15 cellular contexts compared by ENCODE assay signal in the genomic region with DNA sequence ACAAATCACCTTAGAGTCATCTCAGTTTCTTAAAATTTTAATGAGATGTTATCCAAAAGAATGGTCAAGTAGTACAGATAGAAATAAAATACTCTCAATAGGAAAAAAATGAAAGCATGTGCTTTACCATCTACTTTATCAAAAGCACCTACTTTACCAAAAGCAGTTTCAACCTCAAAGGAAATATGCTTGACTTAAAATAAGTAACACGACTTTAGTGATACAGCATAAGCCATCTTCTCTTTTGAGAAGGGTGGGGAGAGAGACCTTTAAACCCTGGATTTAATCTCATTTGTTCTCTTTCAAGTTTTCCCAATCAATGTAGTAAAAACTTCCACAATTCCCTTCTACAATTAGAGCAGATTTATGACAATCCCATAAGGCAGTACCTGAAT. TPM values are rescaled to one million over a fixed set of nuclear protein-coding genes. Genes with fewer than 3 reads are reported as not detected.
A peak's percentile ranks its signal among the peaks of the same experiment; 100 is the strongest.
DNase-seq lines count a peak whose midpoint lies in the region; ATAC-seq and TF ChIP-seq lines count a peak whose summit lies in the region.
"Had no signal": no experiment of that assay in that cellular context is flagged by ENCODE, and none has a peak within 500 bp of the region (broad histone marks: within the 10 kb centered on the region; RNA-seq: fewer than 3 reads in every experiment).

No MANE protein-coding gene starts in this region.

- H3K27me3 ChIP-seq in heart right ventricle = no peaks in the 10 kb centered on the region
- H3K27me3 ChIP-seq in skeletal muscle tissue (ENCODE audit: control insufficient read depth in 3 of 3, insufficient read depth in 3 of 3, low read length in 3 of 3) = no peaks in the 10 kb centered on the region
- H3K27me3 ChIP-seq: right lobe of liver, suprapubic skin had no signal

- intact Hi-C loops in heart right ventricle (cut with DNase I) = loop anchor here in 6 of 10 donors (2.0 to 10.0 kb wide), 5 partner anchors 61 to 465 kb away; partner anchors contain the start of gene MMAA (in 5 of the 6)
- intact Hi-C loops in Right ventricle myocardium superior (cut with DNase I) = loop anchor here (10.0 kb wide), 2 partner anchors 49 to 451 kb away; no protein-coding TSS in a partner anchor
- intact Hi-C loops in activated CD4-positive, alpha-beta memory T cell treated with anti-CD3 and anti-CD28 coated beads for 36 hours (cut with micrococcal nuclease) = loop anchor here (1.0 kb wide), 1 partner anchor 23 kb away; no protein-coding TSS in a partner anchor

- WGBS in heart right ventricle, 2 donors = 44 to 63% methylated on average over 1 of the region's 1 CpG

- peaks cover 4% of the 10 kb centered on the region for H3K4me1 Mint-ChIP-seq in activated CD4-positive, alpha-beta memory T cell treated with anti-CD3 and anti-CD28 coated beads for 36 hours (ENCODE audit: low read depth)
- H3K4me1 Mint-ChIP-seq: GM23338 had no signal

- H3K27me3 Mint-ChIP-seq in activated CD4-positive, alpha-beta memory T cell treated with anti-CD3 and anti-CD28 coated beads for 36 hours = no peaks in the 10 kb centered on the region

- H3K9ac ChIP-seq in skeletal muscle tissue (ENCODE audit: low read depth in 1 of 3, low read length in 3 of 3) = no peak overlapping the region

- no peak overlapping the region for H3K4me3 Mint-ChIP-seq in activated CD4-positive, alpha-beta memory T cell treated with anti-CD3 and anti-CD28 coated beads for 36 hours
- H3K4me3 Mint-ChIP-seq: GM23338 had no signal

- H3K9me3 Mint-ChIP-seq in activated CD4-positive, alpha-beta memory T cell treated with anti-CD3 and anti-CD28 coated beads for 36 hours = no peaks in the 10 kb centered on the region
- H3K9me3 Mint-ChIP-seq: GM23338 had no signal

- H3K4me3 ChIP-seq in heart right ventricle (no peak overlapping the region), skeletal muscle tissue (ENCODE audit: low read length in 3 of 3) (no peak overlapping the region)
- H3K4me3 ChIP-seq: GM23338, mucosa of descending colon, right lobe of liver, suprapubic skin had no signal

- ATAC-seq in heart right ventricle (no peak), Right ventricle myocardium superior (ENCODE audit: poor library complexity) (no peak), GM21423 (IDR thresholded peaks at IDR 0.05; ENCODE audit: unreplicated experiment) (peak; percentile 45), GM21526 (IDR thresholded peaks at IDR 0.05; ENCODE audit: low FRiP score, unreplicated experiment) (no peak)

- H3K27ac Mint-ChIP-seq in activated CD4-positive, alpha-beta memory T cell treated with anti-CD3 and anti-CD28 coated beads for 36 hours = peak overlapping the region; percentile 42
- H3K27ac Mint-ChIP-seq: GM23338 had no signal

- POLR2A ChIA-PET in activated CD4-positive, alpha-beta memory T cell treated with anti-CD3 and anti-CD28 coated beads for 36 hours (lab: Charles Lee) = no interaction called here

- H3K36me3 ChIP-seq in heart right ventricle (peaks cover 0 to 100% (median 31%) of the 10 kb centered on the region in 9 donors), skeletal muscle tissue (ENCODE audit: control insufficient read depth in 3 of 3, insufficient read depth in 3 of 3, low read length in 3 of 3) (peaks cover 6 to 36% (median 27%) of the 10 kb centered on the region in 3 donors)

- peaks cover 45% of the 10 kb centered on the region for H3K36me3 Mint-ChIP-seq in activated CD4-positive, alpha-beta memory T cell treated with anti-CD3 and anti-CD28 coated beads for 36 hours

- peaks cover 0 to 35% (median 11%) of the 10 kb centered on the region in 9 donors for H3K4me1 ChIP-seq in heart right ventricle
- peaks cover 0 to 5% (median 0%) of the 10 kb centered on the region in 3 donors for H3K4me1 ChIP-seq in skeletal muscle tissue (ENCODE audit: control insufficient read depth in 3 of 3, insufficient read depth in 3 of 3, low read length in 3 of 3)
- H3K4me1 ChIP-seq: right lobe of liver, suprapubic skin had no signal

- no peak for TF ChIP-seq CTCF in heart right ventricle (IDR thresholded peaks at IDR 0.05)

- peak overlapping the region in 8 of 10 donors; percentile 24 to 76 (median 62) for H3K27ac ChIP-seq in heart right ventricle
- peak overlapping the region; percentile 62 for H3K27ac ChIP-seq in skeletal muscle tissue (ENCODE audit: low read depth, low read length)
- H3K27ac ChIP-seq: right lobe of liver, suprapubic skin had no signal

- DNase-seq in heart right ventricle (no peak), Right ventricle myocardium superior (no peak), NCI-H1417 (lab: John Stamatoyannopoulos, UW) (no peak), NCI-H1092 (lab: John Stamatoyannopoulos, UW) (no peak)
- no peak for DNase-seq in activated CD4-positive, alpha-beta memory T cell treated with anti-CD3 and anti-CD28 coated beads for 36 hours
- DNase-seq: effector CD8-positive, alpha-beta T cell; NCI-H1417 treated with DMSO at 0.1 percent for 48 hours; occipital lobe; right lobe of liver had no signal

- CTCF ChIA-PET in activated CD4-positive, alpha-beta memory T cell treated with anti-CD3 and anti-CD28 coated beads for 36 hours (lab: Charles Lee) = no interaction called here

- H3K9me3 ChIP-seq in heart right ventricle (no peaks in the 10 kb centered on the region), skeletal muscle tissue (ENCODE audit: control insufficient read depth in 3 of 3, low read length in 3 of 3) (no peaks in the 10 kb centered on the region)
- H3K9me3 ChIP-seq: mucosa of descending colon, right lobe of liver, suprapubic skin had no signal

RNA-seq across cellular contexts. Expression of gene OTUD4, which starts 26.5 kb away (rescaled TPM):
- total RNA-seq in heart right ventricle (10 to 100 TPM; 22.5 to 36.7 (median 26.9) TPM), Right ventricle myocardium superior (36.2 TPM), skeletal muscle tissue (74.6 TPM)
- polyA plus RNA-seq in heart right ventricle = 10 to 100 TPM in 1 of 2 donors, 1 to 10 TPM in 1; 9.3 to 13.2 TPM
- total RNA-seq in activated CD4-positive, alpha-beta memory T cell treated with anti-CD3 and anti-CD28 coated beads for 36 hours = 10 to 100 TPM; 41.5 to 43.3 TPM

RNA-seq across cellular contexts. Expression of gene ABCE1, which starts 55.8 kb away (rescaled TPM):
- 10 to 100 TPM; 26.0 to 49.0 (median 33.7) TPM for total RNA-seq in heart right ventricle
- 10 to 100 TPM; 14.6 to 25.0 TPM for polyA plus RNA-seq in heart right ventricle
- 32.5 TPM for total RNA-seq in Right ventricle myocardium superior
- total RNA-seq in activated CD4-positive, alpha-beta memory T cell treated with anti-CD3 and anti-CD28 coated beads for 36 hours = 100 to 1,000 TPM; 138 to 145 TPM
- total RNA-seq in skeletal muscle tissue = 58.5 TPM

RNA-seq across cellular contexts. Expression of gene ANAPC10, which starts 55.9 kb away (rescaled TPM):
- total RNA-seq in heart right ventricle (10 to 100 TPM; 10.3 to 23.0 (median 15.3) TPM), Right ventricle myocardium superior (12.1 TPM), skeletal muscle tissue (26.6 TPM)
- polyA plus RNA-seq in heart right ventricle = 10 to 100 TPM; 13.8 to 14.3 TPM
- 10 to 100 TPM; 28.2 to 28.3 TPM for total RNA-seq in activated CD4-positive, alpha-beta memory T cell treated with anti-CD3 and anti-CD28 coated beads for 36 hours
